Comparison of ENCODE assay signal across 21 cellular contexts in the genomic region with DNA sequence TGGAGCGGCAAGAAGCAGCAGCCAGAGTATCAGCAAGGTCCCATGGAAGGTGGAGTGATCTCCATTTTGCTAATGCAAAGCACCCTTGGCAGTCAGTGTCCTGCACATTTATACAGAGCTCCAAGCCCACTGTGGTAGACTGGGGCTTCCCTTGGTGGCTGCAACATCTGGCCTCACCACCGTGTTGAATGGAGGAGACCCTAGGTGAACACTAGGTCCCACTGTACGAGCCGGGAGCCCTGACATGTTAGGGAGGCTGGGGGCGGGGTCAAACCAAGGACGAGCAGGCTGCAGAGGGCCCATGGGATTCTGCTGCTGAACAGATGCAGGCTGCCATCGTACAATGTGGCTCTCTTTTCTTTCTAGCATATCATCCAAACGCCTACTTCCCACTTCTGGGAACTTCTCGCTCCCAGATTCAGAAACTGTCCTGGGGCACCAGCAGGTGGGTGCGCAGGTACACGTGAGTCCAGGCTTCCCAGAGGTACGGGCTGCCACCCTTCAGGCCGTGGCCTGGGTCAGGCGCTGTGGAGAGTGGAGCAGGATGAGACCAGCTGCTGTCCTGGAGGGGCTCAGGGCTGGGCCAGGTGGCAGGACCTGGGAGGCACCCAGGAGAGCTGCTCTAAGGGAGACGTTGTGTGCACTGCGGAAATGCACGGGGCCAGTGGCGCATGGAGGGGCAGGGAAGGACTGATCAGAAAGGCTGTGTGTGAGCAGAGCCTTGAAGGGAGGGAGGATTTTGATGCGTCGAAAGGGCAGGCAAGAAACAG.
DNase-seq lines count a peak whose midpoint lies in the region; ATAC-seq and TF ChIP-seq lines count a peak whose summit lies in the region.
"Had no signal": no experiment of that assay in that cellular context is flagged by ENCODE, and none has a peak within 500 bp of the region (broad histone marks: within the 10 kb centered on the region; RNA-seq: fewer than 3 reads in every experiment).

No MANE protein-coding gene starts in this region.

- intact Hi-C loops in natural killer cell (cut with micrococcal nuclease) = no loop called here

- peak; percentile 38 for DNase-seq in natural killer cell treated with Interleukin-12 subunit alpha and Interleukin-12 subunit beta and Interleukin-15 and Interleukin-18, amount 100 ng/mL, for 72 hours (ENCODE audit: low spot score)
- DNase-seq in natural killer cell (no peak), endothelial cell (ENCODE audit: low spot score) (no peak), osteoblast (ENCODE audit: insufficient read length, low spot score, missing footprints) (peak; percentile 39), T1000 (lab: John Stamatoyannopoulos, UW) (no peak)
- no peak for DNase-seq in activated T-cell treated with anti-CD3 and anti-CD28 coated beads, Interleukin-2, amount 50 U/mL, for 72 hours
- DNase-seq: CD4-positive, CD25-positive, alpha-beta regulatory T cell; H7; HFFc6; IMR-90; NCI-H1105; NCI-H146; NCI-H2029; NCI-H345; NCI-H526; Peyer's patch; SJCRH30 had no signal

- H3K4me3 Mint-ChIP-seq in natural killer cell treated with Interleukin-12 subunit alpha and Interleukin-12 subunit beta and Interleukin-15 and Interleukin-18, amount 100 ng/mL, for 72 hours = no peak overlapping the region
- H3K4me3 Mint-ChIP-seq in natural killer cell (no peak overlapping the region), endothelial cell (ENCODE audit: unreplicated experiment) (peak overlapping the region; percentile 56)
- no peak overlapping the region for H3K4me3 Mint-ChIP-seq in activated T-cell treated with anti-CD3 and anti-CD28 coated beads, Interleukin-2, amount 50 U/mL, for 72 hours
- H3K4me3 Mint-ChIP-seq: B cell; CD4-positive, CD25-positive, alpha-beta regulatory T cell; HFFc6 had no signal

- H3K4me3 ChIP-seq in osteoblast (ENCODE audit: insufficient read depth, low read length) = no peak overlapping the region
- H3K4me3 ChIP-seq: Peyer's patch, SJCRH30 had no signal

- peaks cover 5 to 7% of the 10 kb centered on the region in 2 donors for H3K27me3 Mint-ChIP-seq in natural killer cell treated with Interleukin-12 subunit alpha and Interleukin-12 subunit beta and Interleukin-15 and Interleukin-18, amount 100 ng/mL, for 72 hours
- H3K27me3 Mint-ChIP-seq in natural killer cell (ENCODE audit: low read depth in 2 of 2) (peaks cover 8 to 22% of the 10 kb centered on the region in 2 donors), endothelial cell (ENCODE audit: unreplicated experiment) (peaks cover 27% of the 10 kb centered on the region)
- no peaks in the 10 kb centered on the region for H3K27me3 Mint-ChIP-seq in activated T-cell treated with anti-CD3 and anti-CD28 coated beads, Interleukin-2, amount 50 U/mL, for 72 hours (ENCODE audit: low read depth)

- TF ChIP-seq CTCF in natural killer cell (IDR thresholded peaks at IDR 0.05) = no peak
- TF ChIP-seq CTCF in endothelial cell (IDR thresholded peaks at IDR 0.05; ENCODE audit: unreplicated experiment) = no peak
- no peak for TF ChIP-seq CTCF in osteoblast (IDR thresholded peaks at IDR 0.05; ENCODE audit: extremely low read depth, low read depth, low read length)

- H3K4me1 Mint-ChIP-seq in natural killer cell treated with Interleukin-12 subunit alpha and Interleukin-12 subunit beta and Interleukin-15 and Interleukin-18, amount 100 ng/mL, for 72 hours (ENCODE audit: low read depth in 2 of 2) = peaks cover 0 to 5% of the 10 kb centered on the region in 2 donors
- H3K4me1 Mint-ChIP-seq in natural killer cell (peaks cover 0 to 5% of the 10 kb centered on the region in 2 donors), endothelial cell (ENCODE audit: unreplicated experiment) (peaks cover 57% of the 10 kb centered on the region)
- H3K4me1 Mint-ChIP-seq in activated T-cell treated with anti-CD3 and anti-CD28 coated beads, Interleukin-2, amount 50 U/mL, for 72 hours (ENCODE audit: low read depth) = no peaks in the 10 kb centered on the region
- H3K4me1 Mint-ChIP-seq: B cell; CD4-positive, CD25-positive, alpha-beta regulatory T cell had no signal

- H3K9me3 Mint-ChIP-seq in natural killer cell treated with Interleukin-12 subunit alpha and Interleukin-12 subunit beta and Interleukin-15 and Interleukin-18, amount 100 ng/mL, for 72 hours = no peaks in the 10 kb centered on the region
- H3K9me3 Mint-ChIP-seq in natural killer cell (no peaks in the 10 kb centered on the region), endothelial cell (ENCODE audit: unreplicated experiment) (peaks cover 16% of the 10 kb centered on the region)
- H3K9me3 Mint-ChIP-seq in activated T-cell treated with anti-CD3 and anti-CD28 coated beads, Interleukin-2, amount 50 U/mL, for 72 hours = no peaks in the 10 kb centered on the region

- H3K27ac Mint-ChIP-seq in natural killer cell treated with Interleukin-12 subunit alpha and Interleukin-12 subunit beta and Interleukin-15 and Interleukin-18, amount 100 ng/mL, for 72 hours = no peak overlapping the region
- H3K27ac Mint-ChIP-seq in natural killer cell (no peak overlapping the region), endothelial cell (ENCODE audit: unreplicated experiment) (no peak overlapping the region)
- no peak overlapping the region for H3K27ac Mint-ChIP-seq in activated T-cell treated with anti-CD3 and anti-CD28 coated beads, Interleukin-2, amount 50 U/mL, for 72 hours
- H3K27ac Mint-ChIP-seq: B cell; CD4-positive, CD25-positive, alpha-beta regulatory T cell; HFFc6 had no signal

- H3K79me2 ChIP-seq in osteoblast (ENCODE audit: insufficient read depth, low read length) = no peaks in the 10 kb centered on the region

- no peak overlapping the region for H3K4me2 ChIP-seq in osteoblast (ENCODE audit: insufficient read depth, low read length)
- H3K4me2 ChIP-seq: KMS-11 had no signal

- H2AFZ ChIP-seq in osteoblast (ENCODE audit: low read length) = no peak overlapping the region

- no peaks in the 10 kb centered on the region for H3K27me3 ChIP-seq in osteoblast (ENCODE audit: insufficient read depth, low read length)
- H3K27me3 ChIP-seq: Peyer's patch, SJCRH30 had no signal

- no peaks in the 10 kb centered on the region for H3K36me3 Mint-ChIP-seq in natural killer cell treated with Interleukin-12 subunit alpha and Interleukin-12 subunit beta and Interleukin-15 and Interleukin-18, amount 100 ng/mL, for 72 hours
- H3K36me3 Mint-ChIP-seq in natural killer cell = no peaks in the 10 kb centered on the region
- peaks cover 46% of the 10 kb centered on the region for H3K36me3 Mint-ChIP-seq in endothelial cell (ENCODE audit: low read depth, unreplicated experiment)
- no peaks in the 10 kb centered on the region for H3K36me3 Mint-ChIP-seq in activated T-cell treated with anti-CD3 and anti-CD28 coated beads, Interleukin-2, amount 50 U/mL, for 72 hours (ENCODE audit: insufficient read depth in 2 of 2)
- H3K36me3 Mint-ChIP-seq: CD4-positive, CD25-positive, alpha-beta regulatory T cell had no signal

- no peaks in the 10 kb centered on the region for H3K9me3 ChIP-seq in osteoblast (ENCODE audit: low read depth, low read length)
- H3K9me3 ChIP-seq: Peyer's patch, SJCRH30 had no signal

- H3K27ac ChIP-seq in osteoblast (ENCODE audit: low read depth, low read length) = no peak overlapping the region
- H3K27ac ChIP-seq: KMS-11, Peyer's patch, SJCRH30 had no signal

- H3K4me1 ChIP-seq in osteoblast (ENCODE audit: insufficient read depth, low read length) = no peaks in the 10 kb centered on the region
- H3K4me1 ChIP-seq: Peyer's patch, SJCRH30 had no signal

- no peaks in the 10 kb centered on the region for H3K36me3 ChIP-seq in osteoblast (ENCODE audit: insufficient read depth, low read length)
- H3K36me3 ChIP-seq: Peyer's patch, SJCRH30 had no signal

- no peak for ATAC-seq in natural killer cell treated with Interleukin-12 subunit alpha and Interleukin-12 subunit beta and Interleukin-15 and Interleukin-18, amount 100 ng/mL, for 72 hours
- no peak for ATAC-seq in natural killer cell
- ATAC-seq in activated T-cell treated with anti-CD3 and anti-CD28 coated beads, Interleukin-2, amount 50 U/mL, for 72 hours (replicated peaks in 1 of 2) = no peak
- ATAC-seq in HG02970 (IDR thresholded peaks at IDR 0.05; ENCODE audit: low FRiP score, unreplicated experiment) = no peak
- no peak for ATAC-seq in GM18858 (IDR thresholded peaks at IDR 0.05; ENCODE audit: unreplicated experiment)

- no peaks in the 10 kb centered on the region for H4K20me1 ChIP-seq in osteoblast (ENCODE audit: insufficient read depth, low read length)

Comparison
In these comparisons a context has a peak if more than half of its experiments do, and no peak if none do; other contexts are left out.
1. DNase-seq: peak in natural killer cell treated with Interleukin-12 subunit alpha and Interleukin-12 subunit beta and Interleukin-15 and Interleukin-18, amount 100 ng/mL, for 72 hours (single experiment) and osteoblast (single experiment); none in natural killer cell (single experiment), endothelial cell (single experiment), activated T-cell treated with anti-CD3 and anti-CD28 coated beads, Interleukin-2, amount 50 U/mL, for 72 hours (0 of 2) and T1000 (single experiment).